1 cellular context compared by ENCODE assay signal in genomic region chr17:81683208-81683583, GRCh38.
TF ChIP-seq lines count a peak whose summit lies in the region.

No MANE protein-coding gene starts in this region.

TF ChIP-seq in endothelial cell of umbilical vein, 7 proteins besides CTCF, POLR2A, EP300 and RAD21:
- TF ChIP-seq MAX (IDR thresholded peaks at IDR 0.05; ENCODE audit: insufficient read depth, insufficient read length) (no peak), EZH2 (IDR thresholded peaks at IDR 0.05; ENCODE audit: borderline replicate concordance, low read depth, low read length, severe bottlenecking) (no peak), MYC (IDR thresholded peaks at IDR 0.05; ENCODE audit: low read depth, low read length) (no peak), POLR2AphosphoS5 (IDR thresholded peaks at IDR 0.05; ENCODE audit: insufficient read depth, low read depth, low read length) (no peak), FOS (IDR thresholded peaks at IDR 0.05; ENCODE audit: borderline replicate concordance, insufficient read depth, low read length) (no peak), JUN (IDR thresholded peaks at IDR 0.05; ENCODE audit: borderline replicate concordance, insufficient read depth, insufficient read length, low read depth) (no peak), GATA2 (IDR thresholded peaks at IDR 0.05; ENCODE audit: insufficient read depth, insufficient read length, low read depth, low read length) (no peak)
TF ChIP-seq in endothelial cell of umbilical vein: peak in this region for 0.
